8 cellular contexts compared by ENCODE assay signal in the genomic region with DNA sequence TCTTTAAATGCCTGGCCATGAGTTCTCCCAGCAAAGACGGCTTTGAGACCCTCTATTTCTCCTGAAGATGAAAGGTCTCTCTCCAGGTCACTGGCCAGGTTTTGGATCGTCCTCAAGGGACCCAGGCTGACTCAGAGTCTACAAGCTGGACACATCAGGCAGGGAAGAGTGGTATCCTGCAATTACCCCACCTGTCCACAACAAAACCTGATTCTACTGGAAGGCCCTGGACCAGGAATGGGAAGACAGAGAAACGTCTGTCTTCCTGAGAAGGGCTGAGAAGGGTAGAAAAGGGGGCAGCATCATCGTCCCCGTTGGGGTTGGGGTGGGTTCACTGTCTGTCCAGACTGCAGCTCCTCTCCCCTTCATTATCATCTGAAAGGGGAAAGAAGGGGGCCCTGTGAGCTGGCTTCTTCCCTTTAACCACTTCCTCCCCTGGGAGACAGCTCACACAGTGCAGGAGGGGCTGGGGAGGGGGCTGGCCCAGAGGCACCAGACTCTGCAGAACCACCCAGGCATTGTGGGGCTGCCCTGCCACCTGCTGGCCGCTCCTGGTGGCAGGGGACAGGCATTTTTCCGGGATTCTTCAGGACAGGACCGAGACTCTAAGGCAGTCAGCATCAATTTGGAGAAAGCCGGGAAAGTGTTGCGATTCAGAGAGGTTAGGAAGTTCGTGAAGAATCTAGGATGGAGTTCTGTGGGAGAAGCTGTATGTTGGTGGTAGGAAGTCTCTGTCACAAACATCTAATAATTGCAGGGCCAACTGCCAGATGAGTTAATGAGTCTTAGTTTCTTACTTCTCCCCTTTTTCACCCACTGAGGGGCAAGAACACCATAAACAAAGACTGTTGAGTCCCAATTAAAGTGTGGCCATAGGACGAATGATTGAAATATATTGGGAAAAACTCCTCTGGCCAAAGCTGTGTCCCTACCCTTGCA. TPM values are rescaled to one million over a fixed set of nuclear protein-coding genes. Genes with fewer than 3 reads are reported as not detected.
DNase-seq lines count a peak whose midpoint lies in the region; FAIRE-seq and TF ChIP-seq lines count a peak whose summit lies in the region.

No MANE protein-coding gene starts in this region.

- H3K4me3 ChIP-seq in AG04449 (ENCODE audit: low read depth, low read length) (no peak overlapping the region), astrocyte (ENCODE audit: insufficient read depth, low read depth, low read length) (no peak overlapping the region), sigmoid colon (no peak overlapping the region)

- H3K27ac Mint-ChIP-seq in astrocyte (ENCODE audit: unreplicated experiment), result peak overlapping the region; percentile 24

- DNase-seq in AG04449 (ENCODE audit: low read depth, low spot score) (no peak), GM18507 (ENCODE audit: extremely low spot score, insufficient read length, low read depth) (no peak), OCI-M2 (lab: John Stamatoyannopoulos, UW; ENCODE audit: unreplicated experiment) (peak; percentile 22), astrocyte (ENCODE audit: low read depth) (no peak), hypothalamus (lab: John Stamatoyannopoulos, UW) (peak in 38 of 51 donors; percentile 10 to 69 (median 37)), sigmoid colon (peak; percentile 76), NCI-H2029 (lab: John Stamatoyannopoulos, UW) (no peak), mesenteric fat pad (ENCODE audit: low spot score) (no peak)

- CTCF ChIA-PET in AG04449 (lab: Yijun Ruan, JAX), result interaction anchor here (0.5 to 9.6 kb wide), 38 partner anchors 9 to 1030 kb away, joined by 3 to 202 read pairs (median 4); partner anchors contain the start of genes FBXO7 and RTCB

- no peaks in the 10 kb centered on the region for H3K79me2 ChIP-seq in astrocyte (ENCODE audit: insufficient read depth, low read length)

- intact Hi-C loops in sigmoid colon (cut with DNase I), result loop anchor here (1.0 kb wide), 1 partner anchor 471 kb away; no protein-coding TSS in a partner anchor

- H3K27me3 ChIP-seq in astrocyte (ENCODE audit: insufficient read depth, low read length), result peaks cover 3% of the 10 kb centered on the region
- H3K27me3 ChIP-seq in sigmoid colon, result no peaks in the 10 kb centered on the region

- peaks cover 14% of the 10 kb centered on the region for H3K9me3 Mint-ChIP-seq in astrocyte (ENCODE audit: unreplicated experiment)

- H3K4me1 ChIP-seq in astrocyte (ENCODE audit: insufficient read depth, low read length) (peaks cover 4% of the 10 kb centered on the region), sigmoid colon (no peaks in the 10 kb centered on the region)

- peaks cover 3% of the 10 kb centered on the region for H3K27me3 Mint-ChIP-seq in astrocyte (ENCODE audit: low read depth, unreplicated experiment)

- 28 to 35% methylated on average over 12 of the region's 12 CpGs for WGBS in sigmoid colon, 2 donors

- H3K4me2 ChIP-seq in astrocyte (ENCODE audit: low read length), result peak overlapping the region; percentile 21

- H4K20me1 ChIP-seq in astrocyte (ENCODE audit: insufficient read depth, low read length), result no peaks in the 10 kb centered on the region

- POLR2A ChIA-PET in AG04449 (lab: Yijun Ruan, JAX), result no interaction called here

- TF ChIP-seq EP300 in sigmoid colon (IDR thresholded peaks at IDR 0.05), result no peak

- H3K4me3 Mint-ChIP-seq in astrocyte (ENCODE audit: unreplicated experiment), result no peak overlapping the region

- peaks cover 2% of the 10 kb centered on the region for H3K36me3 Mint-ChIP-seq in astrocyte (ENCODE audit: low read depth, unreplicated experiment)

- no peak overlapping the region for H2AFZ ChIP-seq in astrocyte (ENCODE audit: low read depth, low read length)

- H3K27ac ChIP-seq in astrocyte (ENCODE audit: low read depth, low read length), result no peak overlapping the region
- no peak overlapping the region for H3K27ac ChIP-seq in sigmoid colon

- no peak overlapping the region for H3K9ac ChIP-seq in astrocyte (ENCODE audit: low read length)

- H3K9me3 ChIP-seq in astrocyte (ENCODE audit: insufficient read depth, low read depth, low read length) (peaks cover 3% of the 10 kb centered on the region), sigmoid colon (peaks cover 0 to 4% (median 0%) of the 10 kb centered on the region in 4 donors)

- no peaks in the 10 kb centered on the region for H3K4me1 Mint-ChIP-seq in astrocyte (ENCODE audit: low read depth, unreplicated experiment)

- TF ChIP-seq CTCF in AG04449 (IDR thresholded peaks at IDR 0.05; ENCODE audit: insufficient read depth, low read length, missing control alignments) (peak; percentile 96), astrocyte (IDR thresholded peaks at IDR 0.05; ENCODE audit: insufficient read depth, low read depth, low read length) (peak; percentile 85), sigmoid colon (IDR thresholded peaks at IDR 0.05) (peak; percentile 63 to 90 (median 80))

- peak; percentile 33 for FAIRE-seq in GM18507 (lab: Jason Lieb, UNC)
- FAIRE-seq in astrocyte (lab: Jason Lieb, UNC), result no peak

- no peak for TF ChIP-seq POLR2A in sigmoid colon (IDR thresholded peaks at IDR 0.05)

- H3K36me3 ChIP-seq in astrocyte (ENCODE audit: insufficient read depth, low read length), result no peaks in the 10 kb centered on the region
- no peaks in the 10 kb centered on the region for H3K36me3 ChIP-seq in sigmoid colon

RNA-seq across cellular contexts. Expression of gene SYN3, which starts 57.6 kb away (rescaled TPM):
- total RNA-seq in astrocyte (0.41 TPM in 1 of 2 replicates, not detected in the other), sigmoid colon (1 to 10 TPM in 2 of 4 donors, under 1 TPM in 2; 0.28 to 1.8 (median 0.91) TPM), mesenteric fat pad (0.77 TPM)
- polyA plus RNA-seq in sigmoid colon, result 1 to 10 TPM in 1 of 3 donors, under 1 TPM in 2; 0.35 to 3.0 (median 0.46) TPM

Comparison
In these comparisons a context has a peak if more than half of its experiments do, and no peak if none do; other contexts are left out.
1. DNase-seq: peak in OCI-M2 (single experiment), hypothalamus (38 of 51) and sigmoid colon (single experiment); none in AG04449 (single experiment), GM18507 (single experiment), astrocyte (single experiment), NCI-H2029 (single experiment) and mesenteric fat pad (single experiment).
2. Peak in every context shown above with its lines, with median percentiles within 50 percentile points of each other: CTCF ChIP-seq.